In the genomic region with DNA sequence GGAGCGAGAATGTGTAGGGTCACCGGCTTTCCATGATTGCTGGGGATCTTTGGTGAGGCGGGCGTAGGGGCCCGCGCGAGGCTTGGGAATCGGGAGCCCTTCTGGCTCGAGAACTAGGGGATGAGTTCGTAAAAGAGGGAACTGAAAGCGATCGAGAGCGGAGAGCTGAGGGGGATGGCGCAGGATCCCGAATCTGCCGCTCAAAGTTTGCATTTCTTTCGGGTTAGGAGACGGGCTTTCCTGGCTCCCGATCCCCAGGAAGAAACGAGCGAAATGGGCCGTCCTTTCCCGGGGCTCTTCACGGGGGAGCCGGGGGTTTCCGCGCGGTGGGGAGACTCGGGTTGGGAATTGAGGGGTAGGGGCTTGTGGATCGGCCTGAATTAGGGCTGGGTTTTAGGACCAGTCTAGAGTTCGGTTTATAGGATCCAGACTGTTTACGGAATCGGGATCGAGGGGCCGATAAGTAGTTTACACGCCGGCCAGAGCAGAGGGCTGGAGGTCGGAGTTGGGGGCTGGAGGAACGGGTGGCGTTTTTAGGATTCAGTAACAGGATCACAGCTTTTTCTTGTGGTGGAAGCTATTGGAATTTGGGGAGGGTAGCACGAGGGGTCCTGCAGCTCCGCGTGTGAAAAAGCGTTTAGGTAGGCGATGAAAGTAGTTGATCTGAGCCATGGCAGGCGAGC, we compare ENCODE assay signal across 8 cellular contexts. TPM values are rescaled to one million over a fixed set of nuclear protein-coding genes. Genes with fewer than 3 reads are reported as not detected.
DNase-seq lines count a peak whose midpoint lies in the region; ATAC-seq and TF ChIP-seq lines count a peak whose summit lies in the region.

No MANE protein-coding gene starts in this region.

- H3K36me3 Mint-ChIP-seq in activated naive CD8-positive, alpha-beta T cell treated with anti-CD3 and anti-CD28 coated beads, Interleukin-2, amount 10 ng/mL, durations not matched to agents 7 days and 5 days = peaks cover 1% of the 10 kb centered on the region
- H3K36me3 Mint-ChIP-seq in stimulated activated memory B cell treated with anti-CD40 and anti-IgM and Interleukin-4, amounts not matched to agents 10 μg/mL and 1 μg/mL and 100 μg/mL, for 72 hours = no peaks in the 10 kb centered on the region

- H3K4me1 Mint-ChIP-seq in activated naive CD8-positive, alpha-beta T cell treated with anti-CD3 and anti-CD28 coated beads, Interleukin-2, amount 10 ng/mL, durations not matched to agents 7 days and 5 days = peaks cover 12% of the 10 kb centered on the region
- H3K4me1 Mint-ChIP-seq in stimulated activated memory B cell treated with anti-CD40 and anti-IgM and Interleukin-4, amounts not matched to agents 10 μg/mL and 1 μg/mL and 100 μg/mL, for 72 hours = peaks cover 21% of the 10 kb centered on the region

- CTCF ChIA-PET in AG04450 (lab: Charles Lee) (interaction anchor here (0.9 to 10.2 kb wide), 8 partner anchors 28 to 227 kb away, joined by 3 to 164 read pairs (median 4); a partner anchor contains a TSS), HEK293T (lab: Yijun Ruan, JAX) (interaction anchor here (3.7 kb wide), 1 partner anchor 180 kb away, joined by 18 read pairs; no protein-coding TSS in a partner anchor)

- peak overlapping the region; percentile 72 for H3K4me3 ChIP-seq in AG04450 (ENCODE audit: low read depth, low read length)

- no peaks in the 10 kb centered on the region; the same call in 1 of the 2 replicates for H3K9me3 ChIP-seq in AG04450 (ENCODE audit: control insufficient read depth, insufficient read depth, low read length)

- no peak overlapping the region for H3K27ac Mint-ChIP-seq in activated naive CD8-positive, alpha-beta T cell treated with anti-CD3 and anti-CD28 coated beads, Interleukin-2, amount 10 ng/mL, durations not matched to agents 7 days and 5 days
- no peak overlapping the region for H3K27ac Mint-ChIP-seq in stimulated activated memory B cell treated with anti-CD40 and anti-IgM and Interleukin-4, amounts not matched to agents 10 μg/mL and 1 μg/mL and 100 μg/mL, for 72 hours

- peak; percentile 18 for ATAC-seq in GM21367 (IDR thresholded peaks at IDR 0.05; ENCODE audit: unreplicated experiment)
- ATAC-seq in activated naive CD8-positive, alpha-beta T cell treated with anti-CD3 and anti-CD28 coated beads, Interleukin-2, amount 10 ng/mL, durations not matched to agents 7 days and 5 days (ENCODE audit: low read depth) = no peak
- ATAC-seq in stimulated activated memory B cell treated with anti-CD40 and anti-IgM and Interleukin-4, amounts not matched to agents 10 μg/mL and 1 μg/mL and 100 μg/mL, for 72 hours = no peak

- H3K9me3 Mint-ChIP-seq in activated naive CD8-positive, alpha-beta T cell treated with anti-CD3 and anti-CD28 coated beads, Interleukin-2, amount 10 ng/mL, durations not matched to agents 7 days and 5 days = no peaks in the 10 kb centered on the region
- H3K9me3 Mint-ChIP-seq in stimulated activated memory B cell treated with anti-CD40 and anti-IgM and Interleukin-4, amounts not matched to agents 10 μg/mL and 1 μg/mL and 100 μg/mL, for 72 hours = no peaks in the 10 kb centered on the region

- peak overlapping the region; percentile 65 for H3K27ac ChIP-seq in AG04450 (ENCODE audit: low read depth, low read length)

- H3K4me3 Mint-ChIP-seq in activated naive CD8-positive, alpha-beta T cell treated with anti-CD3 and anti-CD28 coated beads, Interleukin-2, amount 10 ng/mL, durations not matched to agents 7 days and 5 days = peak overlapping the region; percentile 71
- H3K4me3 Mint-ChIP-seq in stimulated activated memory B cell treated with anti-CD40 and anti-IgM and Interleukin-4, amounts not matched to agents 10 μg/mL and 1 μg/mL and 100 μg/mL, for 72 hours = peak overlapping the region; percentile 80

- POLR2A ChIA-PET in AG04450 (lab: Yijun Ruan, JAX) = interaction anchor here (1.8 kb wide), 1 partner anchor 97 kb away, joined by 6 read pairs; no protein-coding TSS in a partner anchor
- POLR2A ChIA-PET in activated naive CD8-positive, alpha-beta T cell treated with anti-CD3 and anti-CD28 coated beads, Interleukin-2, amount 10 ng/mL, durations not matched to agents 7 days and 5 days (lab: Charles Lee) = no interaction called here
- POLR2A ChIA-PET in HEK293T (lab: Yijun Ruan, JAX) = interaction anchor here (1.2 to 2.2 kb wide), 3 partner anchors 15 to 212 kb away, joined by 3 to 5 read pairs (median 3); a partner anchor contains a TSS

- no peak for TF ChIP-seq CTCF in AG04450 (IDR thresholded peaks at IDR 0.05; ENCODE audit: low read depth, low read length)

- H3K27me3 Mint-ChIP-seq in activated naive CD8-positive, alpha-beta T cell treated with anti-CD3 and anti-CD28 coated beads, Interleukin-2, amount 10 ng/mL, durations not matched to agents 7 days and 5 days = peaks cover 67% of the 10 kb centered on the region
- H3K27me3 Mint-ChIP-seq in stimulated activated memory B cell treated with anti-CD40 and anti-IgM and Interleukin-4, amounts not matched to agents 10 μg/mL and 1 μg/mL and 100 μg/mL, for 72 hours = peaks cover 96% of the 10 kb centered on the region

- DNase-seq in AG04450 (ENCODE audit: low read depth, low spot score) (no peak), iPS-NIHi11 (ENCODE audit: low spot score) (peak; percentile 31), NCI-H524 (lab: John Stamatoyannopoulos, UW) (no peak), HEK293T (ENCODE audit: extremely low spot score) (no peak), HK-2 (ENCODE audit: unreplicated experiment) (no peak)
- DNase-seq in activated naive CD8-positive, alpha-beta T cell treated with anti-CD3 and anti-CD28 coated beads, Interleukin-2, amount 10 ng/mL, durations not matched to agents 7 days and 5 days = no peak

- H3K27me3 ChIP-seq in AG04450 (ENCODE audit: control insufficient read depth, insufficient read depth, low read length) = peaks cover 8% of the 10 kb centered on the region

TF ChIP-seq in HEK293T, 16 proteins besides CTCF, POLR2A, EP300 and RAD21:
- TF ChIP-seq TARDBP (IDR thresholded peaks at IDR 0.05) (no peak), CTBP1 (IDR thresholded peaks at IDR 0.05; ENCODE audit: borderline replicate concordance) (no peak), NFRKB (IDR thresholded peaks at IDR 0.05) (no peak), SUZ12 (IDR thresholded peaks at IDR 0.05) (no peak), FOXM1 (IDR thresholded peaks at IDR 0.05; ENCODE audit: borderline replicate concordance) (no peak)

RNA-seq across cellular contexts. Expression of a gene that starts 1.3 kb away (rescaled TPM):
- polyA plus RNA-seq in AG04450 (2011; rRNA removed) = 3.0 and 3.6 TPM in 2 replicates
- 2.6 and 3.5 TPM in 2 replicates for polyA minus RNA-seq in AG04450 (2011; rRNA and poly(A)+ RNA removed)
- not detected for total RNA-seq in activated naive CD8-positive, alpha-beta T cell treated with anti-CD3 and anti-CD28 coated beads, Interleukin-2, amount 10 ng/mL, durations not matched to agents 7 days and 5 days

RNA-seq across cellular contexts. Expression of a gene that starts 54.4 kb away (rescaled TPM):
- polyA plus RNA-seq in AG04450 (2011; rRNA removed) = 28.4 and 29.9 TPM in 2 replicates
- 12.0 and 13.2 TPM in 2 replicates for polyA minus RNA-seq in AG04450 (2011; rRNA and poly(A)+ RNA removed)
- 10 to 100 TPM; 13.1 to 14.3 TPM for total RNA-seq in activated naive CD8-positive, alpha-beta T cell treated with anti-CD3 and anti-CD28 coated beads, Interleukin-2, amount 10 ng/mL, durations not matched to agents 7 days and 5 days
